In genomic region chr13:40329682-40330485, GRCh38 we compare ENCODE assay signal across 1 cellular context.
TF ChIP-seq lines count a peak whose summit lies in the region.

No MANE protein-coding gene starts in this region.

TF ChIP-seq in GM12878, 131 proteins besides CTCF, POLR2A, EP300 and RAD21:
- TF ChIP-seq CREB1 (IDR thresholded peaks at IDR 0.05; ENCODE audit: low read depth) = peak; percentile 44; the same call in 1 of the 2 replicates
- TF ChIP-seq ZZZ3 (IDR thresholded peaks at IDR 0.05; ENCODE audit: control insufficient read depth, insufficient read length, low read depth) = no peak
TF ChIP-seq in GM12878: peak in this region for 1.
